8 cellular contexts compared by ENCODE assay signal in the genomic region with DNA sequence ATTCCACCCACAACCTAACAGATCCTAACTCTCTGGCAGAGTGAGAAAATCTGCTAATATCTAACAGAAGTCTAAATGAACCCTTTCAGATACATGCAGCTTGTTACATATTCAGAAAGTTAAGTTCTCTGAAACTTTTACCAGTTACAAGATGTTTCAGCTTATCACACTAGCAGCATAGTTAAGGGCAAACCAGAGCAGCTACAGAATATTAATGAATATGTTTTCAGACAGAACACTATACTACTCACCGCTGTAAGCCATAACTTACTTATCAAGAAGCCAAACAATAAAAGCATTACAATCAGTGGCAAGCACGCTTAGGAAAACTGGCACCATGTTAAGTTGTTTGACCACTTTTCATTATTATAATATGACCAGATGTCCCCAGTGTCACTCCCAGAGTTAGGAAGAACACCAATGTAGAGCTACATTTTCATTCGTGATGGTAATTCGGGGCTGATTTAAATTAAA. TPM values are rescaled to one million over a fixed set of nuclear protein-coding genes. Genes with fewer than 3 reads are reported as not detected.
DNase-seq lines count a peak whose midpoint lies in the region; ATAC-seq and TF ChIP-seq lines count a peak whose summit lies in the region.

No MANE protein-coding gene starts in this region.

- intact Hi-C loops in heart left ventricle (cut with DNase I), result loop anchor here in 6 of 10 donors (5.0 to 10.0 kb wide), 2 partner anchors 49 to 52 kb away; no protein-coding TSS in a partner anchor
- intact Hi-C loops in Right ventricle myocardium superior (cut with DNase I), result loop anchor here (10.0 kb wide), 1 partner anchor 49 kb away; no protein-coding TSS in a partner anchor
- intact Hi-C loops in body of pancreas (cut with DNase I), result no loop called here
- intact Hi-C loops in lower lobe of right lung (cut with DNase I), result no loop called here

- no peaks in the 10 kb centered on the region for H3K9me3 ChIP-seq in heart left ventricle
- no peaks in the 10 kb centered on the region for H3K9me3 ChIP-seq in body of pancreas
- no peaks in the 10 kb centered on the region for H3K9me3 ChIP-seq in lower lobe of right lung

- TF ChIP-seq POLR2A in heart left ventricle (IDR thresholded peaks at IDR 0.05) (no peak), body of pancreas (IDR thresholded peaks at IDR 0.05) (no peak)

- H3K4me3 ChIP-seq in heart left ventricle (peak overlapping the region in 11 of 12 donors; percentile 4 to 100 (median 92)), body of pancreas (no peak overlapping the region), lower lobe of right lung (peak overlapping the region; percentile 92), urinary bladder (ENCODE audit: low read depth, low read length) (peak overlapping the region; percentile 18)

- DNase-seq in heart left ventricle (no peak), Right ventricle myocardium superior (no peak), body of pancreas (no peak), lower lobe of right lung (no peak), UCSD-AML1 (lab: John Stamatoyannopoulos, UW; ENCODE audit: unreplicated experiment) (no peak)

- H3K27ac ChIP-seq in heart left ventricle (peak overlapping the region; percentile 9 to 100 (median 99)), body of pancreas (peak overlapping the region; percentile 51 to 100 (median 76)), lower lobe of right lung (peak overlapping the region; percentile 97), urinary bladder (ENCODE audit: low read depth) (no peak overlapping the region)

- peaks cover 5 to 83% (median 67%) of the 10 kb centered on the region in 12 donors for H3K4me1 ChIP-seq in heart left ventricle
- peaks cover 71% of the 10 kb centered on the region for H3K4me1 ChIP-seq in body of pancreas
- peaks cover 78% of the 10 kb centered on the region for H3K4me1 ChIP-seq in lower lobe of right lung
- H3K4me1 ChIP-seq in urinary bladder (ENCODE audit: insufficient read depth), result no peaks in the 10 kb centered on the region

- ATAC-seq in heart left ventricle, result no peak
- ATAC-seq in Right ventricle myocardium superior (ENCODE audit: poor library complexity), result no peak
- no peak for ATAC-seq in body of pancreas
- ATAC-seq in lower lobe of right lung, result no peak
- no peak for ATAC-seq in GM21723 (IDR thresholded peaks at IDR 0.05; ENCODE audit: unreplicated experiment)
- ATAC-seq in HG03135 (IDR thresholded peaks at IDR 0.05; ENCODE audit: unreplicated experiment), result no peak

- H3K36me3 ChIP-seq in heart left ventricle (peaks cover 0 to 5% (median 0%) of the 10 kb centered on the region in 9 donors), body of pancreas (replicated peaks in 1 of 2; ENCODE audit: insufficient read depth in 1 of 2, low read depth in 2 of 2) (no peaks in the 10 kb centered on the region), lower lobe of right lung (no peaks in the 10 kb centered on the region), urinary bladder (ENCODE audit: insufficient read depth) (no peaks in the 10 kb centered on the region)

- H3K27me3 ChIP-seq in heart left ventricle, result no peaks in the 10 kb centered on the region
- H3K27me3 ChIP-seq in body of pancreas, result no peaks in the 10 kb centered on the region
- H3K27me3 ChIP-seq in lower lobe of right lung (ENCODE audit: low read depth), result no peaks in the 10 kb centered on the region

- 13 to 24% (median 16%) methylated on average over 4 of the region's 4 CpGs for WGBS in heart left ventricle, 4 donors
- 6 to 9% methylated on average over 4 of the region's 4 CpGs for WGBS in body of pancreas, 2 donors
- 33% methylated on average over 4 of the region's 4 CpGs for WGBS in urinary bladder

- TF ChIP-seq CTCF in heart left ventricle (IDR thresholded peaks at IDR 0.05) (no peak), body of pancreas (IDR thresholded peaks at IDR 0.05) (no peak), lower lobe of right lung (IDR thresholded peaks at IDR 0.05) (no peak)

RNA-seq across cellular contexts. Expression of gene ITGB1, which starts 2.7 kb away (rescaled TPM):
- 1,000 to 10,000 TPM in 1 of 9 donors, 100 to 1,000 TPM in 8; 542 to 1,594 (median 701) TPM for total RNA-seq in heart left ventricle
- 1,000 to 10,000 TPM in 1 of 2 donors, 100 to 1,000 TPM in 1; 150 to 1,693 TPM for polyA plus RNA-seq in heart left ventricle
- 458 TPM for total RNA-seq in Right ventricle myocardium superior
- total RNA-seq in body of pancreas, result 100 to 1,000 TPM; 164 to 259 TPM
- total RNA-seq in lower lobe of right lung, result 409 TPM
- total RNA-seq in urinary bladder, result 1,010 TPM
- polyA plus RNA-seq in urinary bladder, result 527 TPM

Comparison
In these comparisons a context has a peak if more than half of its experiments do, and no peak if none do; other contexts are left out.
1. H3K4me3 ChIP-seq: peak in heart left ventricle (11 of 12), lower lobe of right lung (single experiment) and urinary bladder (single experiment); none in body of pancreas (0 of 2).
2. intact Hi-C loops: an anchor here in heart left ventricle (5.0 to 10.0 kb wide) and Right ventricle myocardium superior (10.0 kb wide); none called in body of pancreas and lower lobe of right lung.